Comparison of ENCODE assay signal across 22 cellular contexts in the genomic region with DNA sequence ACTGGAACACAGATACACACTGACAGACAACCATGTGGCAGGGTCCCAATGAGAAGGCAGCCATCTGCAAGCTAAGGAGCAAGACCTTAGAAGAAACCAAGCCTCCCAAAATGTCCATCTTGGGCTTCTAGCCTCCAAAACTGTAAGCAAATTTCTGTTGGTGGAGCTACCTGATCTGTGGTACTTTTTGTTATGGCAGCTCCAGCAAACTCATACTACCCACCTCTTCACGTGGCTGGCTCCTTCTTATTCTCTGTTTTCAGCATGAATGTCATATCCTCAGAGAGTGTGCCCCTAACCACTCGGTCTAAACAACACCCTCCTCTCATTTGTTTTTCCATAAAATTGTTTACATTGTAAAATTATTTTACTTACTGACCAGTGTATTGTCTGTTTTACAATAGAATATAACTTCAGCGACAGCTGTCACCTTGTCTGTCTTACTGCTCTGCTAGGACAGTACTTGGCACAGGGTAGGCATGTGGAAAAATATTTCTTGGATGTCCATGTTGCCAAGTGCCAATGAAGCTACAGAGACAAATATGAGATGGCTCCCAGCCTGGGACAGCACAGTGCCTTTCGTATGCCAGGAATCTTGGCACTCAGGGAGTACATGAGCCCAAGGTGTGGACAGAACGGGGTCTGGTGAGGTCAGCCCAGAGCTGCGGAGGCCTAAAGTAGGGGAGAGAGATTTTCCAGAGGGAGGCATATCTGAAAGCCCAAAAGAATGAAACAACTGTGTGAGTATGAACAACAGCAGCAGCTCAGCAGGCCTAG.
"Had no signal": no experiment of that assay in that cellular context is flagged by ENCODE, and none has a peak within 500 bp of the region (broad histone marks: within the 10 kb centered on the region; RNA-seq: fewer than 3 reads in every experiment).

No MANE protein-coding gene starts in this region.

- H3K4me1 Mint-ChIP-seq: activated CD4-positive, alpha-beta T cell treated with anti-CD3 and anti-CD28 coated beads, Interleukin-2, amount 10 ng/mL, durations not matched to agents 24 days and 14 days; naive thymus-derived CD8-positive, alpha-beta T cell had no signal

- H3K27me3 ChIP-seq: brain microvascular endothelial cell, pancreas had no signal

- H3K27ac ChIP-seq: brain microvascular endothelial cell, foreskin keratinocyte, pancreas, suprapubic skin had no signal

- H3K4me1 ChIP-seq: foreskin keratinocyte, suprapubic skin had no signal

- H3K36me3 Mint-ChIP-seq: activated naive CD8-positive, alpha-beta T cell; naive thymus-derived CD8-positive, alpha-beta T cell; type B pancreatic cell had no signal

- H3K4me3 Mint-ChIP-seq: activated CD4-positive, alpha-beta T cell treated with anti-CD3 and anti-CD28 coated beads, Interleukin-2, amount 10 ng/mL, durations not matched to agents 24 days and 14 days; activated CD8-positive, alpha-beta T cell treated with anti-CD3 and anti-CD28 coated beads, Interleukin-2, amount 10 ng/mL, durations not matched to agents 7 days and 5 days; activated naive CD8-positive, alpha-beta T cell; naive thymus-derived CD8-positive, alpha-beta T cell; T-helper 2 cell treated with Interferon-gamma antibody and Interleukin-4, amounts not matched to agents 5 μg/mL and 100 μg/mL, for 36 hours; type B pancreatic cell had no signal

- H3K9me3 ChIP-seq: pancreas, suprapubic skin had no signal

- H3K9me3 Mint-ChIP-seq: activated CD4-positive, alpha-beta T cell treated with anti-CD3 and anti-CD28 coated beads, Interleukin-2, amount 10 ng/mL, durations not matched to agents 24 days and 14 days; naive thymus-derived CD8-positive, alpha-beta T cell; T-helper 2 cell treated with Interferon-gamma antibody and Interleukin-4, amounts not matched to agents 5 μg/mL and 100 μg/mL, for 36 hours; type B pancreatic cell had no signal

- H3K36me3 ChIP-seq: brain microvascular endothelial cell, pancreas, suprapubic skin had no signal

- H3K27ac Mint-ChIP-seq: activated CD4-positive, alpha-beta T cell treated with anti-CD3 and anti-CD28 coated beads, Interleukin-2, amount 10 ng/mL, durations not matched to agents 24 days and 14 days; activated CD8-positive, alpha-beta T cell treated with anti-CD3 and anti-CD28 coated beads, Interleukin-2, amount 10 ng/mL, durations not matched to agents 7 days and 5 days; activated naive CD8-positive, alpha-beta T cell; naive thymus-derived CD8-positive, alpha-beta T cell; T-helper 2 cell treated with Interferon-gamma antibody and Interleukin-4, amounts not matched to agents 5 μg/mL and 100 μg/mL, for 36 hours; type B pancreatic cell had no signal

- H3K4me3 ChIP-seq: pancreas, smooth muscle cell, suprapubic skin had no signal

- H3K27me3 Mint-ChIP-seq: type B pancreatic cell had no signal

- DNase-seq: activated CD4-positive, alpha-beta T cell treated with anti-CD3 and anti-CD28 coated beads, Interleukin-2, amount 10 ng/mL, durations not matched to agents 24 days and 14 days; activated CD4-positive, CD25-positive, alpha-beta regulatory T cell; activated CD8-positive, alpha-beta memory T cell treated with anti-CD3 and anti-CD28 coated beads, Interleukin-2, amount 50 U/mL, for 4 hours; activated CD8-positive, alpha-beta T cell treated with anti-CD3 and anti-CD28 coated beads, Interleukin-2, amount 10 ng/mL, durations not matched to agents 7 days and 5 days; activated gamma-delta T cell; activated T-cell treated with anti-CD3 and anti-CD28 coated beads, Interleukin-2, amount 50 U/mL, for 48 hours; brain microvascular endothelial cell; cerebellar nuclear complex; effector CD8-positive, alpha-beta T cell; foreskin keratinocyte; head of caudate nucleus; mammary epithelial cell; naive thymus-derived CD8-positive, alpha-beta T cell; pancreas; retina; stimulated activated naive CD8-positive, alpha-beta T cell treated with anti-CD3 and anti-CD28 coated beads, Interleukin-15, Interleukin-2, amounts not matched to agents 100 U/mL and 50 U/mL, for 24 hours; SW 1271 had no signal

- ATAC-seq: activated CD8-positive, alpha-beta T cell treated with anti-CD3 and anti-CD28 coated beads, Interleukin-2, amount 10 ng/mL, durations not matched to agents 7 days and 5 days; foreskin keratinocyte; naive thymus-derived CD8-positive, alpha-beta T cell; stimulated activated naive CD8-positive, alpha-beta T cell treated with anti-CD3 and anti-CD28 coated beads, Interleukin-15, Interleukin-2, amounts not matched to agents 100 U/mL and 50 U/mL, for 24 hours had no signal
